In genomic region chr16:77211880-77212735, GRCh38 we compare ENCODE assay signal across 1 cellular context.
A peak's percentile ranks its signal among the peaks of the same experiment; 100 is the strongest.
TF ChIP-seq lines count a peak whose summit lies in the region.

No MANE protein-coding gene starts in this region.

TF ChIP-seq in WTC11, 78 proteins besides CTCF, POLR2A, EP300 and RAD21 (continued from another document):
- TF ChIP-seq E2F1 (CRISPR knock-in tag; IDR thresholded peaks at IDR 0.05) (0 out of 2 replicates have a peak, but pooled peaks have one; percentile 23), MAX (CRISPR knock-in tag; IDR thresholded peaks at IDR 0.05) (peak; percentile 88), NFE2L1 (CRISPR knock-in tag; IDR thresholded peaks at IDR 0.05) (no peak), ZNF512 (CRISPR knock-in tag; IDR thresholded peaks at IDR 0.05; ENCODE audit: borderline replicate concordance) (no peak), KAT7 (CRISPR knock-in tag; IDR thresholded peaks at IDR 0.05; ENCODE audit: borderline replicate concordance) (0 out of 2 replicates have a peak, but pooled peaks have one; percentile 27), ATF1 (CRISPR knock-in tag; IDR thresholded peaks at IDR 0.05) (peak; percentile 59; the same call in 1 of the 2 replicates), USF2 (CRISPR knock-in tag; IDR thresholded peaks at IDR 0.05) (no peak; the same call in 1 of the 2 replicates), GTF2I (CRISPR knock-in tag; conservative IDR thresholded peaks at IDR 0.05) (no peak), CREB1 (CRISPR knock-in tag; IDR thresholded peaks at IDR 0.05) (peak; percentile 74; the same call in 1 of the 2 replicates), STAT6 (CRISPR knock-in tag; conservative IDR thresholded peaks at IDR 0.05; ENCODE audit: low read depth) (no peak; the same call in 1 of the 2 replicates)
